In the genomic region with DNA sequence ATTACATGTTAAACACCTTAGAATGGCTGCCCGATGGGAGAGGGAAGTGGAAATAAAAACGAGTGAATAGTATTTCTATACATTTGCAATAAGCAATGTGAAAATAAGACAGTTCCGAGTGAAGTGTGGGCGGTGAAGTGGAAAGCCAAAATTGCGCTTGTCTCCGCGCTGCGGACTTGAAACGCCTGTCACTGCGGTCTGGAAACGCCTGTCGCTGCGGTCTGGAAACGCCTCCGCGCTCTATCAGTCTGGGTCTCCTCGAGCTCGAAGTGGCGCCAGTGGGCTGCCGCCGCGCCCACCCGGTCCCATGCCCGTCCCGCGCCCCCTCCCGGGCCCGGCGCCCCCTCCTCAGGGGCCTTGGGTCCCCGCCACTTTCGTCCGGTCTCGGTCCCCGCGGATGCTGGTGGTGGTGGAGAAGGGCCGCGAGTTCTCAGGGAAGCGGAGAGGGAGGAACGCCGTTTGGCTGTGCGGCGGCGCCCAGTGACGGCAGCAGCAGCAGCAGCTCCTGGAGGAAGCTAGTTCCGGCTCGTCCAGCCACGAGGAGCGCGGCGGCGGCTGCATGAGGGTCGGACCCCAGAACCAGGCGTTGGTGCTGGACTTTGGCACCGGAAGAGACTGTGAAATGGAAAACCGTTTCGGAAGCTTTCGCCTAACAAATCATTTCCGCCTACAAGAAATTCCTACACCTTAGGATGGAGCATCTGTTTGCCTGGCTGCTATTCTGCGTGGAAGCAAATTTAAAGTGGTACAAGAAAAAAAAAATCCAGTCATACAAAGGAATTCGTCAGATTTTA, we compare ENCODE assay signal across 1 cellular context.
TF ChIP-seq lines count a peak whose summit lies in the region.

No MANE protein-coding gene starts in this region.

TF ChIP-seq in HEK293, 187 proteins besides CTCF, POLR2A, EP300 and RAD21 (continued from another document and continues in another):
- TF ChIP-seq ZNF155 (tag by site-specific recombination; IDR thresholded peaks at IDR 0.05) (no peak), ZNF416 (tag by site-specific recombination; IDR thresholded peaks at IDR 0.05) (no peak), ZBTB21 (tag by site-specific recombination; IDR thresholded peaks at IDR 0.05) (0 out of 2 replicates have a peak, but pooled peaks have one; percentile 38), ZNF426 (tag by site-specific recombination; IDR thresholded peaks at IDR 0.05) (no peak), KLF17 (tag by site-specific recombination; IDR thresholded peaks at IDR 0.05) (no peak), ZNF488 (tag by site-specific recombination; IDR thresholded peaks at IDR 0.05) (no peak), ZNF19 (tag by site-specific recombination; IDR thresholded peaks at IDR 0.05; ENCODE audit: low read depth) (no peak), ZNF292 (tag by site-specific recombination; IDR thresholded peaks at IDR 0.05; ENCODE audit: borderline replicate concordance, low read depth) (no peak), PATZ1 (tag by site-specific recombination; IDR thresholded peaks at IDR 0.05) (peak; percentile 82), ZBTB7A (tag by site-specific recombination; IDR thresholded peaks at IDR 0.05; ENCODE audit: low read depth) (no peak), ZSCAN23 (tag by site-specific recombination; IDR thresholded peaks at IDR 0.05) (no peak), GLI4 (tag by site-specific recombination; IDR thresholded peaks at IDR 0.05) (no peak), REST (tag by site-specific recombination; IDR thresholded peaks at IDR 0.05) (no peak), ZNF311 (tag by site-specific recombination; IDR thresholded peaks at IDR 0.05; ENCODE audit: borderline replicate concordance) (no peak), ZNF596 (tag by site-specific recombination; IDR thresholded peaks at IDR 0.05) (no peak), ZNF513 (tag by site-specific recombination; IDR thresholded peaks at IDR 0.05) (no peak), RBAK (tag by site-specific recombination; IDR thresholded peaks at IDR 0.05) (no peak), ZBTB17 (tag by site-specific recombination; IDR thresholded peaks at IDR 0.05) (no peak), GLIS2 (tag by site-specific recombination; IDR thresholded peaks at IDR 0.05) (peak; percentile 11; the same call in 1 of the 2 replicates), ZNF776 (tag by site-specific recombination; IDR thresholded peaks at IDR 0.05; ENCODE audit: borderline replicate concordance) (no peak), ZSCAN5A (tag by site-specific recombination; IDR thresholded peaks at IDR 0.05) (no peak), PRDM4 (tag by site-specific recombination; IDR thresholded peaks at IDR 0.05) (peak; percentile 60; the same call in 1 of the 2 replicates), SCRT1 (tag by site-specific recombination; IDR thresholded peaks at IDR 0.05; ENCODE audit: borderline replicate concordance) (no peak), SETDB1 (IDR thresholded peaks at IDR 0.05; ENCODE audit: insufficient read length, low read length) (no peak), ZNF510 (tag by site-specific recombination; IDR thresholded peaks at IDR 0.05; ENCODE audit: insufficient replicate concordance) (no peak), ZEB2 (tag by site-specific recombination; IDR thresholded peaks at IDR 0.05) (peak; percentile 54; the same call in 1 of the 2 replicates), MYNN (tag by site-specific recombination; IDR thresholded peaks at IDR 0.05; ENCODE audit: borderline replicate concordance) (no peak), ZNF785 (tag by site-specific recombination; IDR thresholded peaks at IDR 0.05) (no peak), ZBTB26 (tag by site-specific recombination; optimal IDR thresholded peaks at IDR 0.05) (peak; percentile 84)
- TF ChIP-seq, protein P1, sequence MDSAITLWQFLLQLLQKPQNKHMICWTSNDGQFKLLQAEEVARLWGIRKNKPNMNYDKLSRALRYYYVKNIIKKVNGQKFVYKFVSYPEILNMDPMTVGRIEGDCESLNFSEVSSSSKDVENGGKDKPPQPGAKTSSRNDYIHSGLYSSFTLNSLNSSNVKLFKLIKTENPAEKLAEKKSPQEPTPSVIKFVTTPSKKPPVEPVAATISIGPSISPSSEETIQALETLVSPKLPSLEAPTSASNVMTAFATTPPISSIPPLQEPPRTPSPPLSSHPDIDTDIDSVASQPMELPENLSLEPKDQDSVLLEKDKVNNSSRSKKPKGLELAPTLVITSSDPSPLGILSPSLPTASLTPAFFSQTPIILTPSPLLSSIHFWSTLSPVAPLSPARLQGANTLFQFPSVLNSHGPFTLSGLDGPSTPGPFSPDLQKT (IDR thresholded peaks at IDR 0.05; ENCODE audit: borderline replicate concordance, low read depth, low read length), result no peak
- TF ChIP-seq, protein P2, sequence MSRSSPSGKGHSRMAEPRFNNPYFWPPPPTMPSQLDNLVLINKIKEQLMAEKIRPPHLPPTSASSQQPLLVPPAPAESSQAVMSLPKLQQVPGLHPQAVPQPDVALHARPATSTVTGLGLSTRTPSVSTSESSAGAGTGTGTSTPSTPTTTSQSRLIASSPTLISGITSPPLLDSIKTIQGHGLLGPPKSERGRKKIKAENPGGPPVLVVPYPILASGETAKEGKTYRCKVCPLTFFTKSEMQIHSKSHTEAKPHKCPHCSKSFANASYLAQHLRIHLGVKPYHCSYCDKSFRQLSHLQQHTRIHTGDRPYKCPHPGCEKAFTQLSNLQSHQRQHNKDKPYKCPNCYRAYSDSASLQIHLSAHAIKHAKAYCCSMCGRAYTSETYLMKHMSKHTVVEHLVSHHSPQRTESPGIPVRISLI (tag by site-specific recombination; IDR thresholded peaks at IDR 0.05), result no peak
- TF ChIP-seq, protein P3, sequence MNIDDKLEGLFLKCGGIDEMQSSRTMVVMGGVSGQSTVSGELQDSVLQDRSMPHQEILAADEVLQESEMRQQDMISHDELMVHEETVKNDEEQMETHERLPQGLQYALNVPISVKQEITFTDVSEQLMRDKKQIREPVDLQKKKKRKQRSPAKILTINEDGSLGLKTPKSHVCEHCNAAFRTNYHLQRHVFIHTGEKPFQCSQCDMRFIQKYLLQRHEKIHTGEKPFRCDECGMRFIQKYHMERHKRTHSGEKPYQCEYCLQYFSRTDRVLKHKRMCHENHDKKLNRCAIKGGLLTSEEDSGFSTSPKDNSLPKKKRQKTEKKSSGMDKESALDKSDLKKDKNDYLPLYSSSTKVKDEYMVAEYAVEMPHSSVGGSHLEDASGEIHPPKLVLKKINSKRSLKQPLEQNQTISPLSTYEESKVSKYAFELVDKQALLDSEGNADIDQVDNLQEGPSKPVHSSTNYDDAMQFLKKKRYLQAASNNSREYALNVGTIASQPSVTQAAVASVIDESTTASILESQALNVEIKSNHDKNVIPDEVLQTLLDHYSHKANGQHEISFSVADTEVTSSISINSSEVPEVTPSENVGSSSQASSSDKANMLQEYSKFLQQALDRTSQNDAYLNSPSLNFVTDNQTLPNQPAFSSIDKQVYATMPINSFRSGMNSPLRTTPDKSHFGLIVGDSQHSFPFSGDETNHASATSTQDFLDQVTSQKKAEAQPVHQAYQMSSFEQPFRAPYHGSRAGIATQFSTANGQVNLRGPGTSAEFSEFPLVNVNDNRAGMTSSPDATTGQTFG (tag by site-specific recombination; IDR thresholded peaks at IDR 0.05; ENCODE audit: borderline replicate concordance), result no peak
